Comparison of ENCODE assay signal across 9 cellular contexts in genomic region chr19:46297700-46298476, GRCh38. TPM values are rescaled to one million over a fixed set of nuclear protein-coding genes. Genes with fewer than 3 reads are reported as not detected.
A peak's percentile ranks its signal among the peaks of the same experiment; 100 is the strongest.
DNase-seq lines count a peak whose midpoint lies in the region; ATAC-seq and TF ChIP-seq lines count a peak whose summit lies in the region.
"Had no signal": no experiment of that assay in that cellular context is flagged by ENCODE, and none has a peak within 500 bp of the region (broad histone marks: within the 10 kb centered on the region; RNA-seq: fewer than 3 reads in every experiment).

No MANE protein-coding gene starts in this region.

- H3K79me2 ChIP-seq in osteoblast (ENCODE audit: insufficient read depth, low read length), result no peaks in the 10 kb centered on the region

- no peaks in the 10 kb centered on the region for H4K20me1 ChIP-seq in osteoblast (ENCODE audit: insufficient read depth, low read length)

- H3K4me1 ChIP-seq in heart left ventricle, result peaks cover 5 to 56% (median 43%) of the 10 kb centered on the region in 12 donors
- H3K4me1 ChIP-seq in osteoblast (ENCODE audit: insufficient read depth, low read length), result peaks cover 6% of the 10 kb centered on the region

- no peak overlapping the region for H2AFZ ChIP-seq in osteoblast (ENCODE audit: low read length)

- intact Hi-C loops in heart left ventricle (cut with DNase I), result loop anchor here in 3 of 10 donors (2.0 to 10.0 kb wide), 2 partner anchors 15 to 77 kb away; no protein-coding TSS in a partner anchor

- H3K4me2 ChIP-seq in osteoblast (ENCODE audit: insufficient read depth, low read length), result no peak overlapping the region

- H3K4me3 ChIP-seq in heart left ventricle (peak overlapping the region; percentile 43 to 79 (median 68)), osteoblast (ENCODE audit: insufficient read depth, low read length) (no peak overlapping the region)

- peaks cover 0 to 3% (median 0%) of the 10 kb centered on the region in 12 donors for H3K9me3 ChIP-seq in heart left ventricle
- H3K9me3 ChIP-seq in osteoblast (ENCODE audit: low read depth, low read length), result no peaks in the 10 kb centered on the region

- ATAC-seq in heart left ventricle, result peak; percentile 54 to 73 (median 60)
- ATAC-seq in GM19395 (IDR thresholded peaks at IDR 0.05; ENCODE audit: unreplicated experiment), result no peak
- no peak for ATAC-seq in HG02970 (IDR thresholded peaks at IDR 0.05; ENCODE audit: low FRiP score, unreplicated experiment)

- H3K27me3 ChIP-seq in heart left ventricle (peaks cover 0 to 6% (median 0%) of the 10 kb centered on the region in 9 donors), osteoblast (ENCODE audit: insufficient read depth, low read length) (peaks cover 30% of the 10 kb centered on the region)

- H3K27ac ChIP-seq in adipose tissue (ENCODE audit: low read depth, low read length), result peak overlapping the region; percentile 9
- H3K27ac ChIP-seq in heart left ventricle, result peak overlapping the region; percentile 88 to 99 (median 98)
- no peak overlapping the region for H3K27ac ChIP-seq in osteoblast (ENCODE audit: low read depth, low read length)

- peak in 1 of 2 donors; percentile 82 for TF ChIP-seq POLR2A in heart left ventricle (IDR thresholded peaks at IDR 0.05)

- TF ChIP-seq CTCF in heart left ventricle (IDR thresholded peaks at IDR 0.05), result peak; percentile 12 to 67 (median 46)
- no peak for TF ChIP-seq CTCF in osteoblast (IDR thresholded peaks at IDR 0.05; ENCODE audit: extremely low read depth, low read depth, low read length)

- peak; percentile 76 for DNase-seq in Ammon's horn (ENCODE audit: low spot score)
- peak; percentile 83 to 94 (median 92) for DNase-seq in heart left ventricle
- peak; percentile 74 for DNase-seq in osteoblast (ENCODE audit: insufficient read length, low spot score, missing footprints)
- no peak for DNase-seq in stimulated activated CD4-positive, alpha-beta T cell treated with anti-CD3 and anti-CD28 coated beads, Interleukin-4, amount 100 ng/mL, for 24 hours
- DNase-seq in NCI-H1417 (lab: John Stamatoyannopoulos, UW), result no peak
- DNase-seq: CD4-positive, CD25-positive, alpha-beta regulatory T cell had no signal

- peaks cover 0 to 4% (median 0%) of the 10 kb centered on the region in 9 donors for H3K36me3 ChIP-seq in heart left ventricle
- no peaks in the 10 kb centered on the region for H3K36me3 ChIP-seq in osteoblast (ENCODE audit: insufficient read depth, low read length)

- WGBS in adipose tissue, 3 donors, result 20 to 52% (median 27%) methylated on average over 18 to 19 of the region's 19 CpGs
- 8 to 23% (median 13%) methylated on average over 17 to 19 of the region's 19 CpGs for WGBS in heart left ventricle, 4 donors

RNA-seq across cellular contexts. Expression of gene HIF3A, which starts 1.0 kb away (rescaled TPM):
- polyA plus RNA-seq in adipose tissue (10 to 100 TPM in 2 of 3 donors, 1 to 10 TPM in 1; 9.5 to 99.1 (median 25.0) TPM), heart left ventricle (100 to 1,000 TPM in 1 of 2 donors, 10 to 100 TPM in 1; 80.9 to 114 TPM)
- total RNA-seq in heart left ventricle (100 to 1,000 TPM in 2 of 9 donors, 10 to 100 TPM in 7; 32.8 to 117 (median 53.3) TPM), osteoblast (not detected in 2 replicates)
- total RNA-seq: CD4-positive, CD25-positive, alpha-beta regulatory T cell had no signal
- polyA plus RNA-seq: CD4-positive, CD25-positive, alpha-beta regulatory T cell had no signal

RNA-seq across cellular contexts. Expression of gene PPP5C, which starts 49.0 kb away (rescaled TPM):
- polyA plus RNA-seq in adipose tissue, result 10 to 100 TPM; 22.2 to 38.3 (median 28.1) TPM
- 100 to 1,000 TPM in 1 of 9 donors, 10 to 100 TPM in 8; 69.9 to 115 (median 77.1) TPM for total RNA-seq in heart left ventricle
- 100 to 1,000 TPM in 1 of 2 donors, 10 to 100 TPM in 1; 64.9 to 107 TPM for polyA plus RNA-seq in heart left ventricle
- 34.8 and 36.6 TPM in 2 replicates for total RNA-seq in osteoblast

Comparison
In these comparisons a context has a peak if more than half of its experiments do, and no peak if none do; other contexts are left out.
1. DNase-seq: peak in Ammon's horn (single experiment), heart left ventricle (5 of 5) and osteoblast (single experiment); none in stimulated activated CD4-positive, alpha-beta T cell treated with anti-CD3 and anti-CD28 coated beads, Interleukin-4, amount 100 ng/mL, for 24 hours (single experiment) and NCI-H1417 (0 of 3).
2. ATAC-seq: peak in heart left ventricle (4 of 4); none in GM19395 (single experiment) and HG02970 (single experiment).
3. RNA of gene HIF3A, which starts 1.0 kb away (total RNA-seq): 32.8 to 117 TPM in heart left ventricle; not detected in osteoblast; every median in the first group is over 10 times any median in the second.